25 cellular contexts compared by ENCODE assay signal in the genomic region with DNA sequence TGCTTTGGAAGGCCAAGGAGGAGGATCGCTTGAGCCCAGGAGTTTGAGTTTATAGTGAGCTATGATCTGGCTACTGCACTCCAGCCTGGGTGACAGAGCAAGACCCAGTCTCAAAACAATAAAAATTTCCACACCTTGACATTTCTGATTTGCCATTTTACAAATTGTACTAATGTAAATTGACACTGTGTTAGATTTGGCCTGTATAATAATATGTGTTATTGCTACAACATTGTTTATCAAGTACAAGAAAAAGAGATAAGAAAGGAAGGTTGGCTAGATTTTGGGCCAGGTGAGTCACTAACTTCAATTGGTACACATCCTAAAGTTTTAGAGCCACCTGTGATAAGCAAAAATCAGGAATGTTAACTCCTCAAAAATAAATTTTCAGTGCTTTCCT. TPM values are rescaled to one million over a fixed set of nuclear protein-coding genes. Genes with fewer than 3 reads are reported as not detected.
"Had no signal": no experiment of that assay in that cellular context is flagged by ENCODE, and none has a peak within 500 bp of the region (broad histone marks: within the 10 kb centered on the region; RNA-seq: fewer than 3 reads in every experiment).

No MANE protein-coding gene starts in this region.

- H3K36me3 ChIP-seq: gastrocnemius medialis, thoracic aorta, upper lobe of right lung had no signal

- H3K27me3 ChIP-seq: dorsolateral prefrontal cortex, gastrocnemius medialis, upper lobe of right lung had no signal

- H3K4me3 ChIP-seq: coronary artery, dorsolateral prefrontal cortex, gastrocnemius medialis, skin epidermis, thoracic aorta, upper lobe of right lung had no signal

- ATAC-seq: activated CD8-positive, alpha-beta T cell treated with anti-CD3 and anti-CD28 coated beads for 36 hours; activated naive CD4-positive, alpha-beta T cell treated with anti-CD3 and anti-CD28 coated beads, Interleukin-2, amount 50 U/mL, for 72 hours; activated T-cell treated with anti-CD3 and anti-CD28 coated beads, Interleukin-2, amount 50 U/mL, for 4 hours; activated T-helper 17 cell treated with anti-CD3 and anti-CD28 coated beads, Interleukin-2, amount 50 U/mL, for 72 hours; gastrocnemius medialis; natural killer cell; sciatic nerve; SK-N-SH treated with all-trans-retinoic acid at 6 μM for 48 hours; stimulated activated naive CD8-positive, alpha-beta T cell treated with anti-CD3 and anti-CD28 coated beads, Interleukin-15, Interleukin-2, amounts not matched to agents 100 U/mL and 50 U/mL, for 24 hours; T-helper 17 cell; upper lobe of right lung had no signal

- H3K27ac ChIP-seq: coronary artery, dorsolateral prefrontal cortex, skin epidermis, thoracic aorta, upper lobe of right lung had no signal

- H3K9me3 ChIP-seq: gastrocnemius medialis, thoracic aorta, upper lobe of right lung had no signal

- DNase-seq: activated B cell treated with CpG ODN at 0.5 μM for 24 hours; activated CD4-positive, alpha-beta T cell treated with anti-CD3 and anti-CD28 coated beads, Interleukin-2, amount 50 U/mL, for 1 hour; activated CD8-positive, alpha-beta T cell treated with anti-CD3 and anti-CD28 coated beads for 36 hours; activated T-cell treated with anti-CD3 and anti-CD28 coated beads, Interleukin-2, amount 50 U/mL, for 4 hours; cerebellar nuclear complex; dorsolateral prefrontal cortex; effector memory CD4-positive, alpha-beta T cell; erythroblast; gastrocnemius medialis; glutamatergic neuron; islet precursor cell; natural killer cell; stimulated activated CD4-positive, alpha-beta T cell treated with anti-CD3 and anti-CD28 coated beads, Interleukin-12 subunit alpha, Interleukin-12 subunit beta, amount 100 ng/mL, for 4 hours; stimulated activated CD4-positive, alpha-beta T cell treated with anti-CD3 and anti-CD28 coated beads, Interleukin-4, amount 100 ng/mL, for 1 hour; stimulated activated naive CD8-positive, alpha-beta T cell treated with anti-CD3 and anti-CD28 coated beads, Interleukin-15, Interleukin-2, amounts not matched to agents 100 U/mL and 50 U/mL, for 24 hours; T-helper 17 cell; T1000; upper lobe of right lung had no signal

RNA-seq across cellular contexts. Expression of gene ADGRA3, which starts 34.9 kb away (rescaled TPM):
- total RNA-seq: activated B cell treated with CpG ODN at 0.5 μM for 24 hours had no signal
